20 cellular contexts compared by ENCODE assay signal in the genomic region with DNA sequence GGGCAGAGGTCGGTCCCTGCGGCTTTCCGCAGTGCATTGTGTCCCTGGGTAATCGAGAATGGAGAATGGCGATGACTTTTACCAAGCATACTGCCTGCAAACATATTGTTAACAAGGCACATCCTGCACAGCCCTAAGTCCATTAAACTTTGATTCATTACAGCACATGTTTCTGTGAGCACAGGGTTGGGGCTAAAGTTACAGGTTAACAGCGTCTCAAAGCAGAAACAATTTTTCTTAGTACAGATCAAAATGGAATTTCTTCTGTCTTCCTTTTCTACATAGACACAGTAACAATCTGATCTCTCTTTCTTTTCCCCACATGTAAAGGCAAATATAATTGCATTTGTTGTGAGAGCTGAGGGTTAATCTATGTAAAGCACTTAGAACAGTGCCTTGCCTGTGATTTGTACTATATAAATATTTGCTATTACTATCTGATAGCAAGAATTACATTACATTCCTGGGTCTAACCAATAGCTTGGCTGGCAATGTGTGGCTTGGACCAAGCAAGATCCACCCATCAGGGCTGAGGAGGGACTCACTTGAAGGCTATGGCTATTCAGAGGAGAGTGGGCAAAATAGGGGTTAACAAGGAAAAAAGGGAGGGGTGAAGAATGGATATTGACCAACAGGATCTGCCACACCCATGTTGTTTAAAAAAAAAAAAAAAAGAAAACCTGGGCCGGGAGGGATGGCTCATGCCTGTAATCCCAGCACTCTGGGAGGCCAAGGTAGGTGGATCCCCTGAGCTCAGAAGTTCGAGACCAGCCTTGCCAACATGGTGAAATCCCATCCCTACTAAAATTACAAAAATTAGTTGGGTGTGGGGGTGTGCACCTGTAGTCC. TPM values are rescaled to one million over a fixed set of nuclear protein-coding genes. Genes with fewer than 3 reads are reported as not detected.
A peak's percentile ranks its signal among the peaks of the same experiment; 100 is the strongest.
DNase-seq lines count a peak whose midpoint lies in the region; ATAC-seq and TF ChIP-seq lines count a peak whose summit lies in the region.
"Had no signal": no experiment of that assay in that cellular context is flagged by ENCODE, and none has a peak within 500 bp of the region (broad histone marks: within the 10 kb centered on the region; RNA-seq: fewer than 3 reads in every experiment).

No MANE protein-coding gene starts in this region.

- H3K27me3 ChIP-seq in CD4-positive, CD25-positive, alpha-beta regulatory T cell (ENCODE audit: control insufficient read depth, insufficient read depth, low read length): no peaks in the 10 kb centered on the region
- H3K27me3 ChIP-seq in Peyer's patch (no peaks in the 10 kb centered on the region), neuronal stem cell (ENCODE audit: control insufficient read depth in 3 of 3, insufficient read depth in 3 of 3, low read depth in 1 of 3, low read length in 3 of 3) (peaks cover 0 to 6% (median 0%) of the 10 kb centered on the region in 3 experiments)
- H3K27me3 ChIP-seq: heart left ventricle had no signal

- no peak overlapping the region for H3K27ac ChIP-seq in CD4-positive, CD25-positive, alpha-beta regulatory T cell (ENCODE audit: insufficient read depth, low read length, poor library complexity, severe bottlenecking)
- H3K27ac ChIP-seq in Peyer's patch: peak overlapping the region in 3 of 4 donors; percentile 36 to 86 (median 84)
- H3K27ac ChIP-seq in neuronal stem cell (replicated peaks; ENCODE audit: low read length): no peak overlapping the region
- H3K27ac ChIP-seq: heart left ventricle had no signal

- H3K14ac ChIP-seq in neuronal stem cell (ENCODE audit: low read length): no peak overlapping the region

- no CpG with 5 or more reads among the region's 8 CpGs for WGBS in neuronal stem cell (ENCODE audit: extremely low coverage in 2 of 2, insufficient read length in 2 of 2, insufficient replicate concordance in 1 of 2), 2 donors

- H3K27me3 Mint-ChIP-seq in CD4-positive, CD25-positive, alpha-beta regulatory T cell: no peaks in the 10 kb centered on the region
- peaks cover 8% of the 10 kb centered on the region for H3K27me3 Mint-ChIP-seq in activated CD4-positive, alpha-beta memory T cell treated with anti-CD3 and anti-CD28 coated beads, Interleukin-2, amount 10 ng/mL, durations not matched to agents 7 days and 5 days
- no peaks in the 10 kb centered on the region for H3K27me3 Mint-ChIP-seq in activated naive CD8-positive, alpha-beta T cell treated with anti-CD3 and anti-CD28 coated beads, Interleukin-2, amount 50 U/mL, for 24 hours
- H3K27me3 Mint-ChIP-seq: activated naive CD8-positive, alpha-beta T cell treated with anti-CD3 and anti-CD28 coated beads for 36 hours had no signal

- H4K8ac ChIP-seq in neuronal stem cell (ENCODE audit: low read depth, low read length): no peak overlapping the region

- H3K79me1 ChIP-seq in neuronal stem cell (ENCODE audit: low read depth, low read length): peaks cover 3% of the 10 kb centered on the region

- no peak overlapping the region for H2BK5ac ChIP-seq in neuronal stem cell (ENCODE audit: low read length)

- H3K4me2 ChIP-seq in neuronal stem cell (ENCODE audit: insufficient read depth, low read length, poor library complexity, severe bottlenecking): no peak overlapping the region
- H3K4me2 ChIP-seq: SK-N-SH had no signal

- CTCF ChIA-PET in activated CD4-positive, alpha-beta memory T cell treated with anti-CD3 and anti-CD28 coated beads, Interleukin-2, amount 10 ng/mL, durations not matched to agents 7 days and 5 days (lab: Charles Lee): interaction anchor here (0.7 kb wide), 2 partner anchors 19 to 329 kb away, joined by 4 read pairs; no protein-coding TSS in a partner anchor

- H3K4me3 Mint-ChIP-seq in CD4-positive, CD25-positive, alpha-beta regulatory T cell: no peak overlapping the region
- no peak overlapping the region for H3K4me3 Mint-ChIP-seq in activated CD4-positive, alpha-beta memory T cell treated with anti-CD3 and anti-CD28 coated beads, Interleukin-2, amount 10 ng/mL, durations not matched to agents 7 days and 5 days
- no peak overlapping the region for H3K4me3 Mint-ChIP-seq in activated naive CD8-positive, alpha-beta T cell treated with anti-CD3 and anti-CD28 coated beads, Interleukin-2, amount 50 U/mL, for 24 hours
- H3K4me3 Mint-ChIP-seq: activated naive CD8-positive, alpha-beta T cell treated with anti-CD3 and anti-CD28 coated beads for 36 hours had no signal

- H3K4me1 ChIP-seq in CD4-positive, CD25-positive, alpha-beta regulatory T cell (ENCODE audit: control insufficient read depth, insufficient read depth, low read length, poor library complexity, severe bottlenecking): peaks cover 15% of the 10 kb centered on the region
- H3K4me1 ChIP-seq in Peyer's patch (peaks cover 0 to 12% (median 0%) of the 10 kb centered on the region in 4 donors), neuronal stem cell (ENCODE audit: control insufficient read depth in 2 of 2, insufficient read depth in 1 of 2, low read depth in 1 of 2, low read length in 2 of 2) (peaks cover 0 to 2% of the 10 kb centered on the region in 2 donors)

- H3K9ac ChIP-seq in neuronal stem cell (ENCODE audit: low read depth, low read length, poor library complexity): no peak overlapping the region
- H3K9ac ChIP-seq: SK-N-SH had no signal

- POLR2A ChIA-PET in activated CD4-positive, alpha-beta memory T cell treated with anti-CD3 and anti-CD28 coated beads, Interleukin-2, amount 10 ng/mL, durations not matched to agents 7 days and 5 days (lab: Charles Lee): no interaction called here

- H3K9me3 ChIP-seq in CD4-positive, CD25-positive, alpha-beta regulatory T cell (ENCODE audit: control insufficient read depth in 2 of 2, low read length in 2 of 2): no peaks in the 10 kb centered on the region
- H3K9me3 ChIP-seq in Peyer's patch: no peaks in the 10 kb centered on the region
- H3K9me3 ChIP-seq in neuronal stem cell (replicated peaks in 1 of 2; ENCODE audit: control insufficient read depth in 2 of 2, insufficient read depth in 1 of 2, low read depth in 1 of 2, low read length in 2 of 2): no peaks in the 10 kb centered on the region
- H3K9me3 ChIP-seq: heart left ventricle, SK-N-SH had no signal

- TF ChIP-seq CTCF in Peyer's patch (IDR thresholded peaks at IDR 0.05): no peak

- no peak overlapping the region for H3K4ac ChIP-seq in neuronal stem cell (ENCODE audit: low read length)

- peaks cover 6 to 17% (median 15%) of the 10 kb centered on the region in 4 donors for H3K4me1 Mint-ChIP-seq in CD4-positive, CD25-positive, alpha-beta regulatory T cell
- peaks cover 27% of the 10 kb centered on the region for H3K4me1 Mint-ChIP-seq in activated CD4-positive, alpha-beta memory T cell treated with anti-CD3 and anti-CD28 coated beads, Interleukin-2, amount 10 ng/mL, durations not matched to agents 7 days and 5 days
- H3K4me1 Mint-ChIP-seq in activated naive CD8-positive, alpha-beta T cell treated with anti-CD3 and anti-CD28 coated beads, Interleukin-2, amount 50 U/mL, for 24 hours: peaks cover 20% of the 10 kb centered on the region

- no peak overlapping the region for H2BK15ac ChIP-seq in neuronal stem cell (ENCODE audit: low read length)

- H3K36me3 ChIP-seq in CD4-positive, CD25-positive, alpha-beta regulatory T cell (ENCODE audit: control insufficient read depth, insufficient read depth, low read length): no peaks in the 10 kb centered on the region
- H3K36me3 ChIP-seq in Peyer's patch: no peaks in the 10 kb centered on the region
- no peaks in the 10 kb centered on the region for H3K36me3 ChIP-seq in neuronal stem cell (replicated peaks in 1 of 2; ENCODE audit: control insufficient read depth in 2 of 2, insufficient read depth in 2 of 2, low read length in 2 of 2)
- H3K36me3 ChIP-seq: heart left ventricle had no signal

- no peak overlapping the region for H3K23ac ChIP-seq in neuronal stem cell (ENCODE audit: low read depth, low read length, poor library complexity)

- no peak overlapping the region for H3K4me3 ChIP-seq in CD4-positive, CD25-positive, alpha-beta regulatory T cell (ENCODE audit: low read depth, low read length)
- H3K4me3 ChIP-seq in Peyer's patch: no peak overlapping the region
- H3K4me3 ChIP-seq in neuronal stem cell (ENCODE audit: low read length in 2 of 2): no peak overlapping the region
- H3K4me3 ChIP-seq: heart left ventricle had no signal

- H2AK5ac ChIP-seq in neuronal stem cell (ENCODE audit: low read depth, low read length): no peak overlapping the region

- no peak for ATAC-seq in CD4-positive, CD25-positive, alpha-beta regulatory T cell (ENCODE audit: low read depth in 2 of 2)
- ATAC-seq in left lobe of liver: peak; percentile 76
- ATAC-seq in activated naive CD8-positive, alpha-beta T cell treated with anti-CD3 and anti-CD28 coated beads, Interleukin-2, amount 50 U/mL, for 24 hours: no peak
- ATAC-seq in HG02798 (IDR thresholded peaks at IDR 0.05; ENCODE audit: poor library complexity, unreplicated experiment): no peak
- ATAC-seq in HG02610 (IDR thresholded peaks at IDR 0.05; ENCODE audit: unreplicated experiment): no peak
- ATAC-seq: heart left ventricle had no signal

- peaks cover 0 to 2% (median 0%) of the 10 kb centered on the region in 7 donors for H3K9me3 Mint-ChIP-seq in CD4-positive, CD25-positive, alpha-beta regulatory T cell
- H3K9me3 Mint-ChIP-seq in activated CD4-positive, alpha-beta memory T cell treated with anti-CD3 and anti-CD28 coated beads, Interleukin-2, amount 10 ng/mL, durations not matched to agents 7 days and 5 days: no peaks in the 10 kb centered on the region
- H3K9me3 Mint-ChIP-seq in activated naive CD8-positive, alpha-beta T cell treated with anti-CD3 and anti-CD28 coated beads, Interleukin-2, amount 50 U/mL, for 24 hours: no peaks in the 10 kb centered on the region
- H3K9me3 Mint-ChIP-seq: activated naive CD8-positive, alpha-beta T cell treated with anti-CD3 and anti-CD28 coated beads for 36 hours had no signal

- H3K36me3 Mint-ChIP-seq in CD4-positive, CD25-positive, alpha-beta regulatory T cell: peaks cover 3% of the 10 kb centered on the region
- H3K36me3 Mint-ChIP-seq in activated CD4-positive, alpha-beta memory T cell treated with anti-CD3 and anti-CD28 coated beads, Interleukin-2, amount 10 ng/mL, durations not matched to agents 7 days and 5 days (ENCODE audit: low read depth): no peaks in the 10 kb centered on the region
- peaks cover 1% of the 10 kb centered on the region for H3K36me3 Mint-ChIP-seq in activated naive CD8-positive, alpha-beta T cell treated with anti-CD3 and anti-CD28 coated beads, Interleukin-2, amount 50 U/mL, for 24 hours (ENCODE audit: low read depth)
- H3K36me3 Mint-ChIP-seq: activated naive CD8-positive, alpha-beta T cell treated with anti-CD3 and anti-CD28 coated beads for 36 hours had no signal

- DNase-seq in CD4-positive, CD25-positive, alpha-beta regulatory T cell: no peak
- DNase-seq in Peyer's patch (peak in 1 of 3 donors; percentile 54), left lobe of liver (ENCODE audit: low spot score) (no peak), neuronal stem cell (ENCODE audit: low spot score) (no peak)
- DNase-seq in activated CD4-positive, alpha-beta memory T cell treated with anti-CD3 and anti-CD28 coated beads, Interleukin-2, amount 10 ng/mL, durations not matched to agents 7 days and 5 days: no peak
- DNase-seq in activated naive CD8-positive, alpha-beta T cell treated with anti-CD3 and anti-CD28 coated beads, Interleukin-2, amount 50 U/mL, for 24 hours: no peak
- DNase-seq: activated CD4-positive, alpha-beta T cell treated with anti-CD3 and anti-CD28 coated beads, Interleukin-2, amount 50 U/mL, for 1 hour; activated naive CD8-positive, alpha-beta T cell treated with anti-CD3 and anti-CD28 coated beads for 36 hours; activated T-cell treated with anti-CD3 and anti-CD28 coated beads, Interleukin-2, amount 50 U/mL, for 1 hour; H7; heart left ventricle; kidney; NCI-H2029; NCI-H524 treated with DMSO at 0.1 percent for 48 hours; SK-N-SH had no signal

- no peak overlapping the region for H3K18ac ChIP-seq in neuronal stem cell (ENCODE audit: low read length)

- peak overlapping the region; percentile 70 for H2AFZ ChIP-seq in neuronal stem cell (ENCODE audit: low read length)

- no peak overlapping the region for H4K91ac ChIP-seq in neuronal stem cell (ENCODE audit: low read depth, low read length, poor library complexity)

- H2BK120ac ChIP-seq in neuronal stem cell (ENCODE audit: low read depth, low read length): no peak overlapping the region

- no peak overlapping the region for H2BK12ac ChIP-seq in neuronal stem cell (ENCODE audit: low read length)

- peak overlapping the region in 2 of 3 donors; percentile 17 to 72 for H3K27ac Mint-ChIP-seq in CD4-positive, CD25-positive, alpha-beta regulatory T cell
- H3K27ac Mint-ChIP-seq in activated CD4-positive, alpha-beta memory T cell treated with anti-CD3 and anti-CD28 coated beads, Interleukin-2, amount 10 ng/mL, durations not matched to agents 7 days and 5 days: no peak overlapping the region
- no peak overlapping the region for H3K27ac Mint-ChIP-seq in activated naive CD8-positive, alpha-beta T cell treated with anti-CD3 and anti-CD28 coated beads, Interleukin-2, amount 50 U/mL, for 24 hours
- H3K27ac Mint-ChIP-seq: activated naive CD8-positive, alpha-beta T cell treated with anti-CD3 and anti-CD28 coated beads for 36 hours had no signal

- peak in 1 of 2 donors; percentile 30 for TF ChIP-seq POLR2A in Peyer's patch (IDR thresholded peaks at IDR 0.05)

RNA-seq across cellular contexts. Expression of a gene that starts 19.8 kb away (rescaled TPM):
- total RNA-seq in CD4-positive, CD25-positive, alpha-beta regulatory T cell: 96.4 TPM
- 100 to 1,000 TPM; 161 to 180 (median 162) TPM for polyA plus RNA-seq in CD4-positive, CD25-positive, alpha-beta regulatory T cell
- 100 to 1,000 TPM in 3 of 4 donors, 10 to 100 TPM in 1; 97.4 to 431 (median 280) TPM for total RNA-seq in Peyer's patch
- total RNA-seq in left lobe of liver: 117 TPM
- 10.4 TPM for polyA plus RNA-seq in neuronal stem cell (2013, experiment 1 of 2)
- polyA plus RNA-seq in neuronal stem cell (2013, experiment 2 of 2): 10.7 TPM
- total RNA-seq in activated CD4-positive, alpha-beta memory T cell treated with anti-CD3 and anti-CD28 coated beads, Interleukin-2, amount 10 ng/mL, durations not matched to agents 7 days and 5 days: 100 to 1,000 TPM; 105 to 107 TPM

RNA-seq across cellular contexts. Expression of a gene that starts 41.8 kb away (rescaled TPM):
- 21.9 TPM for total RNA-seq in CD4-positive, CD25-positive, alpha-beta regulatory T cell
- polyA plus RNA-seq in CD4-positive, CD25-positive, alpha-beta regulatory T cell: 100 to 1,000 TPM in 1 of 4 donors, 10 to 100 TPM in 3; 96.2 to 107 (median 98.8) TPM
- total RNA-seq in Peyer's patch (100 to 1,000 TPM in 1 of 4 donors, 10 to 100 TPM in 3; 63.9 to 690 (median 70.4) TPM), left lobe of liver (102 TPM)
- polyA plus RNA-seq in neuronal stem cell (2013, experiment 1 of 2): 58.6 TPM
- 61.7 TPM for polyA plus RNA-seq in neuronal stem cell (2013, experiment 2 of 2)
- total RNA-seq in activated CD4-positive, alpha-beta memory T cell treated with anti-CD3 and anti-CD28 coated beads, Interleukin-2, amount 10 ng/mL, durations not matched to agents 7 days and 5 days: 10 to 100 TPM; 30.1 to 31.8 TPM

RNA-seq across cellular contexts. Expression of a gene that starts 42.2 kb away (rescaled TPM):
- total RNA-seq in CD4-positive, CD25-positive, alpha-beta regulatory T cell: 55.8 TPM
- polyA plus RNA-seq in CD4-positive, CD25-positive, alpha-beta regulatory T cell: 10 to 100 TPM; 84.8 to 92.2 (median 87.8) TPM
- 100 to 1,000 TPM in 3 of 4 donors, 10 to 100 TPM in 1; 91.8 to 151 (median 115) TPM for total RNA-seq in Peyer's patch
- 43.9 TPM for total RNA-seq in left lobe of liver
- polyA plus RNA-seq in neuronal stem cell (2013, experiment 1 of 2): 45.1 TPM
- 38.9 TPM for polyA plus RNA-seq in neuronal stem cell (2013, experiment 2 of 2)
- 10 to 100 TPM; 44.2 to 46.8 TPM for total RNA-seq in activated CD4-positive, alpha-beta memory T cell treated with anti-CD3 and anti-CD28 coated beads, Interleukin-2, amount 10 ng/mL, durations not matched to agents 7 days and 5 days

RNA-seq across cellular contexts. Expression of a gene that starts 44.5 kb away (rescaled TPM):
- total RNA-seq in CD4-positive, CD25-positive, alpha-beta regulatory T cell: not detected
- polyA plus RNA-seq in CD4-positive, CD25-positive, alpha-beta regulatory T cell: not detected
- total RNA-seq in Peyer's patch (not detected), left lobe of liver (not detected)
- polyA plus RNA-seq in neuronal stem cell (2013, experiment 1 of 2): 0.66 TPM
- 0.80 TPM for polyA plus RNA-seq in neuronal stem cell (2013, experiment 2 of 2)
- total RNA-seq in activated CD4-positive, alpha-beta memory T cell treated with anti-CD3 and anti-CD28 coated beads, Interleukin-2, amount 10 ng/mL, durations not matched to agents 7 days and 5 days: not detected
- total RNA-seq: activated naive CD8-positive, alpha-beta T cell treated with anti-CD3 and anti-CD28 coated beads for 36 hours; bronchial epithelial cell; OCI-LY7 had no signal
- polyA plus RNA-seq: fibroblast of lung had no signal

RNA-seq across cellular contexts. Expression of a gene that starts 51.3 kb away (rescaled TPM):
- 1.2 TPM for total RNA-seq in CD4-positive, CD25-positive, alpha-beta regulatory T cell
- polyA plus RNA-seq in CD4-positive, CD25-positive, alpha-beta regulatory T cell: not detected
- total RNA-seq in Peyer's patch (1 to 10 TPM; 3.3 to 7.0 (median 3.9) TPM), left lobe of liver (1.3 TPM)
- 0.46 TPM for polyA plus RNA-seq in neuronal stem cell (2013, experiment 1 of 2)
- 0.44 TPM for polyA plus RNA-seq in neuronal stem cell (2013, experiment 2 of 2)
- under 1 TPM; 0.68 to 0.75 TPM for total RNA-seq in activated CD4-positive, alpha-beta memory T cell treated with anti-CD3 and anti-CD28 coated beads, Interleukin-2, amount 10 ng/mL, durations not matched to agents 7 days and 5 days
- total RNA-seq: H7 had no signal
- polyA plus RNA-seq: fibroblast of lung had no signal

Comparison
In these comparisons a context has a peak if more than half of its experiments do, and no peak if none do; other contexts are left out.
1. H3K27ac ChIP-seq: peak in Peyer's patch (3 of 4); none in CD4-positive, CD25-positive, alpha-beta regulatory T cell (single experiment) and neuronal stem cell (single experiment).
2. H3K27ac Mint-ChIP-seq: peak in CD4-positive, CD25-positive, alpha-beta regulatory T cell (2 of 3); none in activated CD4-positive, alpha-beta memory T cell treated with anti-CD3 and anti-CD28 coated beads, Interleukin-2, amount 10 ng/mL, durations not matched to agents 7 days and 5 days (single experiment) and activated naive CD8-positive, alpha-beta T cell treated with anti-CD3 and anti-CD28 coated beads, Interleukin-2, amount 50 U/mL, for 24 hours (single experiment).